In the genomic region with DNA sequence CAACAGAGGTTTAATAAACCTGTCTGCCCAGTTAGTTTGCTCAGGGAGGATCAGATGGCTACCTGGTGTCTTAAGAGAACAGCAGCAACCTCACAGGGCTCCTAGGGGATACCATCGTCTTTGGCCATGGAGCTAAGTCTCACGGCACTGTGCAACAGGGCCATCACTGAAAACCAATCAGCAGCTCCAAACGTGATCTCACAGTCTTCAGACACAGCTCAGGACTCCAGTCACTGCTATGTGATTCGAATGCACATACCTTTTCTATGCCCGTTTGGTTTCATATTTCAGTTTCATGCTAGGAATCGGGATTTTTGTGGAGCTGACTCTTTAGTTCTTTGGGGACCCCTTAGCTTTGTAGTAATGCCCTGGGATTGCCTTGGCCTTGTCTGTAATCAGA, we compare ENCODE assay signal across 14 cellular contexts.
"Had no signal": no experiment of that assay in that cellular context is flagged by ENCODE, and none has a peak within 500 bp of the region (broad histone marks: within the 10 kb centered on the region; RNA-seq: fewer than 3 reads in every experiment).

No MANE protein-coding gene starts in this region.

- H3K9me3 ChIP-seq: lower lobe of right lung, right atrium auricular region, spleen, suprapubic skin, upper lobe of left lung had no signal

- ATAC-seq: activated T-helper 17 cell treated with anti-CD3 and anti-CD28 coated beads, Interleukin-2, amount 50 U/mL, for 72 hours; esophagus mucosa; lower lobe of right lung; T-cell had no signal

- DNase-seq: activated CD4-positive, alpha-beta T cell treated with anti-CD3 and anti-CD28 coated beads, Interleukin-2, amount 50 U/mL, for 4 hours; activated naive CD4-positive, alpha-beta T cell treated with anti-CD3 and anti-CD28 coated beads for 36 hours; activated T-cell treated with anti-CD3 and anti-CD28 coated beads for 4 hours; lower lobe of right lung; naive B cell; nucleus accumbens; spleen; T-cell; T-helper 9 cell; upper lobe of left lung had no signal

- H3K4me1 ChIP-seq: lower lobe of right lung, spleen, suprapubic skin, upper lobe of left lung had no signal

- H3K4me3 ChIP-seq: lower lobe of right lung, right atrium auricular region, spleen, suprapubic skin, upper lobe of left lung had no signal

- H3K36me3 ChIP-seq: lower lobe of right lung, right atrium auricular region, spleen, suprapubic skin, upper lobe of left lung had no signal

- H3K27me3 ChIP-seq: right atrium auricular region, spleen, suprapubic skin, upper lobe of left lung had no signal

- H3K27ac ChIP-seq: lower lobe of right lung, right atrium auricular region, spleen, suprapubic skin, upper lobe of left lung had no signal
